Comparison of ENCODE assay signal across 10 cellular contexts in the genomic region with DNA sequence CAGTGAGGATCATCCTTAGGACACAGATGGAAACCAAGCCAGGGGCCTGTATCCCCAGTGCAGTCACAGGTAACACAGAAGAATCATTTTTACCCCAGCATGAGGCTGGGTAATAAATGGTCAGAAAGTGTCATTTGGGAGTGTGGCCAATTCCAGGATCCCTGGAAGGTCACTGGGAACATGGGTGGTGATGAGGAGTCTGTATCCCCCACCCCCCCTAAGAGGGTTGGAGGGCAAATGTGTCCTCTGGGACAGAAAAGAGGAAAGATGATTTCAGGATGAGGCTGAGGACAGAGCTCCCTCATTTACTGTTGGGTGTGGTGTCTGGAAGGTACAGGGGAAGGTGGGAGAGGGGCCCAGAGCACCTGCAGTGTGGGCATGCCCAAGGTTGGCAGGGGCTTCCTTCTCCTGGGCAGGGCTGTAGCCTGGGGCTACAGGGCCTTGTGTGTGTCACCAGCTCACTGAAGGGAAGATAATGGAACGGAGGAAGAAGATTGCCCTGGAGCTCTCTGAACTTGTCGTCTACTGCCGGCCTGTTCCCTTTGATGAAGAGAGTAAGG. TPM values are rescaled to one million over a fixed set of nuclear protein-coding genes. Genes with fewer than 3 reads are reported as not detected.
A peak's percentile ranks its signal among the peaks of the same experiment; 100 is the strongest.
DNase-seq lines count a peak whose midpoint lies in the region; ATAC-seq and TF ChIP-seq lines count a peak whose summit lies in the region.
"Had no signal": no experiment of that assay in that cellular context is flagged by ENCODE, and none has a peak within 500 bp of the region (broad histone marks: within the 10 kb centered on the region; RNA-seq: fewer than 3 reads in every experiment).

No MANE protein-coding gene starts in this region.

- H3K56ac ChIP-seq in mesendoderm (ENCODE audit: low read length) = no peak overlapping the region

- H3K4me2 ChIP-seq in mesendoderm (ENCODE audit: low read length) = no peak overlapping the region
- H3K4me2 ChIP-seq: PC-9 had no signal

- TF ChIP-seq POLR2A in tibial nerve (IDR thresholded peaks at IDR 0.05) = no peak

- H3K27ac ChIP-seq in tibial nerve (peak overlapping the region; percentile 55 to 84 (median 74)), mesendoderm (ENCODE audit: low read depth, low read length) (no peak overlapping the region)
- H3K27ac ChIP-seq: PC-9 had no signal

- H3K27me3 ChIP-seq in tibial nerve = no peaks in the 10 kb centered on the region
- H3K27me3 ChIP-seq in mesendoderm (ENCODE audit: insufficient read depth, low read length, poor library complexity) = no peaks in the 10 kb centered on the region

- H3K9me3 ChIP-seq in tibial nerve = no peaks in the 10 kb centered on the region

- peaks cover 32% of the 10 kb centered on the region for H3K36me3 Mint-ChIP-seq in activated naive CD4-positive, alpha-beta T cell treated with anti-CD3 and anti-CD28 coated beads for 36 hours (ENCODE audit: low read depth)
- H3K36me3 Mint-ChIP-seq in brain = peaks cover 79% of the 10 kb centered on the region

- DNase-seq in activated naive CD4-positive, alpha-beta T cell treated with anti-CD3 and anti-CD28 coated beads for 36 hours = peak; percentile 2
- no peak for DNase-seq in activated naive CD4-positive, alpha-beta T cell (lab: John Stamatoyannopoulos, UW)
- DNase-seq in mesenteric fat pad (ENCODE audit: low spot score) (peak; percentile 24), tibial nerve (ENCODE audit: low spot score in 2 of 2) (no peak), iPS-NIHi7 (ENCODE audit: extremely low spot score) (no peak), mesendoderm (no peak)
- DNase-seq: NCI-H2029, PC-9 had no signal

- no peak for TF ChIP-seq EP300 in tibial nerve (IDR thresholded peaks at IDR 0.05)

- H3K23ac ChIP-seq in mesendoderm (ENCODE audit: low read length) = no peak overlapping the region

- H3K4me1 ChIP-seq in tibial nerve (peaks cover 0 to 52% (median 24%) of the 10 kb centered on the region in 4 donors), mesendoderm (ENCODE audit: control insufficient read depth, low read depth, low read length) (no peaks in the 10 kb centered on the region)

- no peak overlapping the region for H3K4me3 ChIP-seq in tibial nerve
- no peak overlapping the region for H3K4me3 ChIP-seq in mesendoderm (ENCODE audit: low read length)
- H3K4me3 ChIP-seq: PC-9 had no signal

- no peak overlapping the region for H2BK120ac ChIP-seq in mesendoderm (ENCODE audit: low read depth, low read length)

- H3K18ac ChIP-seq in mesendoderm (ENCODE audit: low read length) = no peak overlapping the region

- no peak overlapping the region for H2BK15ac ChIP-seq in mesendoderm (replicated peaks; ENCODE audit: low read depth)

- peaks cover 3% of the 10 kb centered on the region for H3K79me1 ChIP-seq in mesendoderm (ENCODE audit: low read length)

- no peaks in the 10 kb centered on the region for H3K9me3 Mint-ChIP-seq in activated naive CD4-positive, alpha-beta T cell treated with anti-CD3 and anti-CD28 coated beads for 36 hours
- no peaks in the 10 kb centered on the region for H3K9me3 Mint-ChIP-seq in brain

- H3K4me1 Mint-ChIP-seq in activated naive CD4-positive, alpha-beta T cell treated with anti-CD3 and anti-CD28 coated beads for 36 hours (ENCODE audit: low read depth) = peaks cover 4% of the 10 kb centered on the region
- peaks cover 16% of the 10 kb centered on the region for H3K4me1 Mint-ChIP-seq in brain

- ATAC-seq in HG02852 (IDR thresholded peaks at IDR 0.05; ENCODE audit: unreplicated experiment) = no peak

- no peak overlapping the region for H3K4ac ChIP-seq in mesendoderm (ENCODE audit: low read depth, low read length)

- H3K27me3 Mint-ChIP-seq in activated naive CD4-positive, alpha-beta T cell treated with anti-CD3 and anti-CD28 coated beads for 36 hours (ENCODE audit: low read depth) = no peaks in the 10 kb centered on the region
- no peaks in the 10 kb centered on the region for H3K27me3 Mint-ChIP-seq in brain

- no peak overlapping the region for H2AK5ac ChIP-seq in mesendoderm (ENCODE audit: low read length)

- no peak for TF ChIP-seq CTCF in brain (conservative IDR thresholded peaks at IDR 0.05)
- no peak for TF ChIP-seq CTCF in tibial nerve (IDR thresholded peaks at IDR 0.05)

- H4K5ac ChIP-seq in mesendoderm (ENCODE audit: low read length) = no peak overlapping the region

- intact Hi-C loops in activated naive CD4-positive, alpha-beta T cell treated with anti-CD3 and anti-CD28 coated beads for 36 hours (cut with micrococcal nuclease) = loop anchor here (5.0 kb wide), 1 partner anchor 35 kb away; a partner anchor contains a TSS

- CTCF ChIA-PET in activated naive CD4-positive, alpha-beta T cell treated with anti-CD3 and anti-CD28 coated beads for 36 hours (lab: Charles Lee) = interaction anchor here (1.0 to 2.9 kb wide), 10 partner anchors 7 to 181 kb away, joined by 3 to 15 read pairs (median 6); a partner anchor contains a TSS

- no peak overlapping the region for H4K8ac ChIP-seq in mesendoderm (ENCODE audit: low read depth, low read length)

- no peaks in the 10 kb centered on the region for H3K79me2 ChIP-seq in mesendoderm (ENCODE audit: control insufficient read depth, insufficient read depth, low read length)

- no peak overlapping the region for H3K9ac ChIP-seq in mesendoderm (ENCODE audit: low read length)

- H3K27ac Mint-ChIP-seq in activated naive CD4-positive, alpha-beta T cell treated with anti-CD3 and anti-CD28 coated beads for 36 hours = peak overlapping the region; percentile 46
- H3K27ac Mint-ChIP-seq in brain = peak overlapping the region; percentile 11 to 84 (median 45)

- no peak overlapping the region for H3K4me3 Mint-ChIP-seq in activated naive CD4-positive, alpha-beta T cell treated with anti-CD3 and anti-CD28 coated beads for 36 hours
- no peak overlapping the region for H3K4me3 Mint-ChIP-seq in brain

- WGBS in tibial nerve, 2 donors = 61 to 69% methylated on average over 3 of the region's 3 CpGs
- no CpG with 5 or more reads among the region's 3 CpGs for WGBS in mesendoderm (ENCODE audit: extremely low coverage, insufficient coverage, low lambda C conversion rate)

- H3K36me3 ChIP-seq in tibial nerve = peaks cover 0 to 80% (median 15%) of the 10 kb centered on the region in 3 donors
- H3K36me3 ChIP-seq in mesendoderm (ENCODE audit: control insufficient read depth, insufficient read depth, low read length) = peaks cover 52% of the 10 kb centered on the region

- no peak overlapping the region for H2BK5ac ChIP-seq in mesendoderm (ENCODE audit: low read length)

RNA-seq across cellular contexts. Expression of a gene that starts 34.5 kb away (rescaled TPM):
- total RNA-seq in activated naive CD4-positive, alpha-beta T cell treated with anti-CD3 and anti-CD28 coated beads for 36 hours = 100 to 1,000 TPM; 117 to 136 TPM
- 75.9 TPM for polyA plus RNA-seq in brain (ENCODE audit: insufficient read depth, low read depth, low replicate concordance)
- total RNA-seq in mesenteric fat pad = 76.1 TPM
- 100 to 1,000 TPM; 127 to 165 (median 144) TPM for total RNA-seq in tibial nerve
- 62.4 TPM for polyA plus RNA-seq in mesendoderm (2013, experiment 1 of 2)
- polyA plus RNA-seq in mesendoderm (2013, experiment 2 of 2) = 60.0 TPM

Comparison
In these comparisons a context has a peak if more than half of its experiments do, and no peak if none do; other contexts are left out.
1. DNase-seq: peak in activated naive CD4-positive, alpha-beta T cell treated with anti-CD3 and anti-CD28 coated beads for 36 hours (single experiment) and mesenteric fat pad (single experiment); none in activated naive CD4-positive, alpha-beta T cell (0 of 4), tibial nerve (0 of 2), iPS-NIHi7 (single experiment) and mesendoderm (single experiment).